ENCODE assay signal across 12 cellular contexts in genomic region chr21:44969066-44969649, GRCh38. TPM values are rescaled to one million over a fixed set of nuclear protein-coding genes. Genes with fewer than 3 reads are reported as not detected.
A peak's percentile ranks its signal among the peaks of the same experiment; 100 is the strongest.
DNase-seq lines count a peak whose midpoint lies in the region; ATAC-seq and TF ChIP-seq lines count a peak whose summit lies in the region.
"Had no signal": no experiment of that assay in that cellular context is flagged by ENCODE, and none has a peak within 500 bp of the region (broad histone marks: within the 10 kb centered on the region; RNA-seq: fewer than 3 reads in every experiment).

No MANE protein-coding gene starts in this region.

- H3K27me3 ChIP-seq in lower lobe of right lung (ENCODE audit: low read depth) (no peaks in the 10 kb centered on the region), tibial artery (no peaks in the 10 kb centered on the region), stomach (no peaks in the 10 kb centered on the region)

- 83 to 91% (median 83%) methylated on average over 14 to 18 of the region's 18 CpGs for WGBS in stomach, 5 donors

- H3K4me1 ChIP-seq in lower lobe of right lung: peaks cover 59% of the 10 kb centered on the region
- peaks cover 5 to 98% (median 74%) of the 10 kb centered on the region in 4 donors for H3K4me1 ChIP-seq in tibial artery
- H3K4me1 ChIP-seq in stomach: peaks cover 20 to 64% (median 46%) of the 10 kb centered on the region in 4 donors

- H3K27me3 Mint-ChIP-seq in activated T-cell treated with anti-CD3 and anti-CD28 coated beads, Interleukin-2, amount 50 U/mL, for 24 hours: no peaks in the 10 kb centered on the region
- no peaks in the 10 kb centered on the region for H3K27me3 Mint-ChIP-seq in activated naive CD8-positive, alpha-beta T cell treated with anti-CD3 and anti-CD28 coated beads for 36 hours

- no peak for DNase-seq in activated T-cell treated with anti-CD3 and anti-CD28 coated beads, Interleukin-2, amount 50 U/mL, for 24 hours
- no peak for DNase-seq in activated T-cell treated with anti-CD3 and anti-CD28 coated beads, Interleukin-2, amount 50 U/mL, for 1 hour
- no peak for DNase-seq in activated naive CD8-positive, alpha-beta T cell treated with anti-CD3 and anti-CD28 coated beads for 36 hours
- DNase-seq in lower lobe of right lung (no peak), tibial artery (no peak), NCI-H1436 (lab: John Stamatoyannopoulos, UW) (no peak), stomach (no peak), mesenteric fat pad (ENCODE audit: low spot score) (no peak)
- DNase-seq: COR-L47; NCI-H2029 treated with DMSO at 0.1 percent for 48 hours; stimulated activated CD4-positive, alpha-beta T cell treated with anti-CD3 and anti-CD28 coated beads, Interleukin-2, amount 100 ng/mL, for 24 hours; T-helper 9 cell had no signal

- TF ChIP-seq CTCF in lower lobe of right lung (IDR thresholded peaks at IDR 0.05) (no peak), tibial artery (IDR thresholded peaks at IDR 0.05) (no peak), stomach (IDR thresholded peaks at IDR 0.05) (no peak)

- H3K27ac ChIP-seq in lower lobe of right lung (peak overlapping the region; percentile 32), tibial artery (peak overlapping the region; percentile 93 to 96), stomach (peak overlapping the region in 2 of 5 donors; percentile 50 to 81)

- H3K4me1 Mint-ChIP-seq in activated T-cell treated with anti-CD3 and anti-CD28 coated beads, Interleukin-2, amount 50 U/mL, for 24 hours (ENCODE audit: low read depth): peaks cover 45% of the 10 kb centered on the region
- H3K4me1 Mint-ChIP-seq in activated naive CD8-positive, alpha-beta T cell treated with anti-CD3 and anti-CD28 coated beads for 36 hours: peaks cover 38% of the 10 kb centered on the region

- peaks cover 74% of the 10 kb centered on the region for H3K36me3 Mint-ChIP-seq in activated T-cell treated with anti-CD3 and anti-CD28 coated beads, Interleukin-2, amount 50 U/mL, for 24 hours (ENCODE audit: low read depth)
- peaks cover 22% of the 10 kb centered on the region for H3K36me3 Mint-ChIP-seq in activated naive CD8-positive, alpha-beta T cell treated with anti-CD3 and anti-CD28 coated beads for 36 hours

- peaks cover 5% of the 10 kb centered on the region for H3K36me3 ChIP-seq in lower lobe of right lung
- peaks cover 0 to 33% (median 7%) of the 10 kb centered on the region in 3 donors for H3K36me3 ChIP-seq in tibial artery
- H3K36me3 ChIP-seq in stomach: peaks cover 12 to 60% (median 50%) of the 10 kb centered on the region in 4 donors

- H3K4me3 ChIP-seq in lower lobe of right lung (no peak overlapping the region), tibial artery (peak overlapping the region; percentile 1 to 12), stomach (no peak overlapping the region)

- TF ChIP-seq POLR2A in stomach (IDR thresholded peaks at IDR 0.05): no peak

- H3K9me3 Mint-ChIP-seq in activated T-cell treated with anti-CD3 and anti-CD28 coated beads, Interleukin-2, amount 50 U/mL, for 24 hours: no peaks in the 10 kb centered on the region
- H3K9me3 Mint-ChIP-seq in activated naive CD8-positive, alpha-beta T cell treated with anti-CD3 and anti-CD28 coated beads for 36 hours: no peaks in the 10 kb centered on the region

- H3K27ac Mint-ChIP-seq in activated T-cell treated with anti-CD3 and anti-CD28 coated beads, Interleukin-2, amount 50 U/mL, for 24 hours: peak overlapping the region; percentile 9
- H3K27ac Mint-ChIP-seq in activated naive CD8-positive, alpha-beta T cell treated with anti-CD3 and anti-CD28 coated beads for 36 hours: peak overlapping the region; percentile 20

- ATAC-seq in lower lobe of right lung: no peak

- intact Hi-C loops in lower lobe of right lung (cut with DNase I) (no loop called here), tibial artery (cut with DNase I; ENCODE audit: low total_unique reads) (no loop called here), stomach (cut with DNase I; ENCODE audit: low total_unique reads) (no loop called here)

- TF ChIP-seq EP300 in stomach (IDR thresholded peaks at IDR 0.05): no peak

- H3K9me3 ChIP-seq in lower lobe of right lung (no peaks in the 10 kb centered on the region), tibial artery (no peaks in the 10 kb centered on the region), stomach (no peaks in the 10 kb centered on the region)

- no peak overlapping the region for H3K4me3 Mint-ChIP-seq in activated T-cell treated with anti-CD3 and anti-CD28 coated beads, Interleukin-2, amount 50 U/mL, for 24 hours
- H3K4me3 Mint-ChIP-seq in activated naive CD8-positive, alpha-beta T cell treated with anti-CD3 and anti-CD28 coated beads for 36 hours: no peak overlapping the region

RNA-seq across cellular contexts. Expression of gene SLX9, which starts 29.3 kb away (rescaled TPM):
- 10 to 100 TPM; 85.9 to 93.6 TPM for total RNA-seq in activated naive CD8-positive, alpha-beta T cell treated with anti-CD3 and anti-CD28 coated beads for 36 hours
- total RNA-seq in lower lobe of right lung (15.7 TPM), stomach (10 to 100 TPM in 3 of 5 donors, 1 to 10 TPM in 2; 5.4 to 83.4 (median 13.4) TPM), mesenteric fat pad (31.8 TPM)
- polyA plus RNA-seq in stomach: 10 to 100 TPM; 19.9 to 37.0 (median 24.4) TPM

RNA-seq across cellular contexts. Expression of gene ITGB2, which starts 48.5 kb away (rescaled TPM):
- 100 to 1,000 TPM; 223 to 234 TPM for total RNA-seq in activated naive CD8-positive, alpha-beta T cell treated with anti-CD3 and anti-CD28 coated beads for 36 hours
- total RNA-seq in lower lobe of right lung (468 TPM), stomach (10 to 100 TPM in 3 of 5 donors, 1 to 10 TPM in 2; 3.5 to 72.2 (median 14.2) TPM), mesenteric fat pad (131 TPM)
- 10 to 100 TPM in 2 of 3 donors, 1 to 10 TPM in 1; 6.7 to 25.3 (median 24.1) TPM for polyA plus RNA-seq in stomach

Comparison
In these comparisons a context has a peak if more than half of its experiments do, and no peak if none do; other contexts are left out.
1. H3K4me3 ChIP-seq: peak in tibial artery (2 of 2); none in lower lobe of right lung (single experiment) and stomach (0 of 4).